8 cellular contexts compared by ENCODE assay signal in genomic region chr14:73786632-73786941, GRCh38.
DNase-seq lines count a peak whose midpoint lies in the region; ATAC-seq and TF ChIP-seq lines count a peak whose summit lies in the region.

No MANE protein-coding gene starts in this region.

- peak overlapping the region; percentile 80 for H3K4me3 ChIP-seq in left ventricle myocardium inferior
- peak overlapping the region; percentile 81 for H3K4me3 ChIP-seq in rectal smooth muscle tissue (ENCODE audit: low read length)

- peak overlapping the region; percentile 54 for H3K9ac ChIP-seq in rectal smooth muscle tissue (ENCODE audit: low read length)

- H3K27ac Mint-ChIP-seq in activated T-helper 1 cell treated with anti-CD3 and anti-CD28 coated beads, Interleukin-12 subunit alpha, Interleukin-12 subunit beta, Interleukin-2, Interleukin-4 antibody, amounts not matched to agents 30 ng/mL and 10 ng/mL and 1 ng/mL, durations not matched to agents 14 hours and 24 hours and 36 hours, result peak overlapping the region; percentile 96

- H3K27ac ChIP-seq in left ventricle myocardium inferior (replicated peaks) (peak overlapping the region; percentile 99), rectal smooth muscle tissue (ENCODE audit: low read depth, low read length) (peak overlapping the region; percentile 97)

- H3K36me3 Mint-ChIP-seq in activated T-helper 1 cell treated with anti-CD3 and anti-CD28 coated beads, Interleukin-12 subunit alpha, Interleukin-12 subunit beta, Interleukin-2, Interleukin-4 antibody, amounts not matched to agents 30 ng/mL and 10 ng/mL and 1 ng/mL, durations not matched to agents 14 hours and 24 hours and 36 hours (ENCODE audit: low read depth), result peaks cover 10% of the 10 kb centered on the region

- TF ChIP-seq CTCF in left ventricle myocardium inferior (IDR thresholded peaks at IDR 0.05; ENCODE audit: borderline replicate concordance), result no peak

- H3K27me3 ChIP-seq in left ventricle myocardium inferior (ENCODE audit: low read depth), result no peaks in the 10 kb centered on the region
- H3K27me3 ChIP-seq in rectal smooth muscle tissue (ENCODE audit: control insufficient read depth, insufficient read depth, low read length), result no peaks in the 10 kb centered on the region

- peak; percentile 26 for ATAC-seq in HG03108 (IDR thresholded peaks at IDR 0.05; ENCODE audit: unreplicated experiment)

- H3K9me3 Mint-ChIP-seq in activated T-helper 1 cell treated with anti-CD3 and anti-CD28 coated beads, Interleukin-12 subunit alpha, Interleukin-12 subunit beta, Interleukin-2, Interleukin-4 antibody, amounts not matched to agents 30 ng/mL and 10 ng/mL and 1 ng/mL, durations not matched to agents 14 hours and 24 hours and 36 hours, result no peaks in the 10 kb centered on the region

- peaks cover 87% of the 10 kb centered on the region for H3K4me1 ChIP-seq in left ventricle myocardium inferior
- H3K4me1 ChIP-seq in rectal smooth muscle tissue (ENCODE audit: control insufficient read depth, insufficient read depth, low read length), result peaks cover 55% of the 10 kb centered on the region

- peak overlapping the region; percentile 92 for H3K4me3 Mint-ChIP-seq in activated T-helper 1 cell treated with anti-CD3 and anti-CD28 coated beads, Interleukin-12 subunit alpha, Interleukin-12 subunit beta, Interleukin-2, Interleukin-4 antibody, amounts not matched to agents 30 ng/mL and 10 ng/mL and 1 ng/mL, durations not matched to agents 14 hours and 24 hours and 36 hours

- H3K4me1 Mint-ChIP-seq in activated T-helper 1 cell treated with anti-CD3 and anti-CD28 coated beads, Interleukin-12 subunit alpha, Interleukin-12 subunit beta, Interleukin-2, Interleukin-4 antibody, amounts not matched to agents 30 ng/mL and 10 ng/mL and 1 ng/mL, durations not matched to agents 14 hours and 24 hours and 36 hours (ENCODE audit: low read depth), result peaks cover 64% of the 10 kb centered on the region

- intact Hi-C loops in activated T-helper 1 cell treated with anti-CD3 and anti-CD28 coated beads, Interleukin-12 subunit alpha, Interleukin-12 subunit beta, Interleukin-2, Interleukin-4 antibody, amounts not matched to agents 30 ng/mL and 10 ng/mL and 1 ng/mL, durations not matched to agents 14 hours and 24 hours and 36 hours (cut with micrococcal nuclease), result loop anchor here (1.0 to 10.0 kb wide), 6 partner anchors 45 to 516 kb away; partner anchors contain the start of genes ABCD4, ALDH6A1, COQ6 and FAM161B
- intact Hi-C loops in left ventricle myocardium inferior (cut with micrococcal nuclease), result loop anchor here (5.0 kb wide), 1 partner anchor 34 kb away; no protein-coding TSS in a partner anchor

- DNase-seq in NCI-H1417 (lab: John Stamatoyannopoulos, UW) (peak in 2 of 3 experiments; percentile 54 to 55), NCI-H1417 treated with DMSO at 0.1 percent for 48 hours (lab: John Stamatoyannopoulos, UW) (no peak), left ventricle myocardium inferior (peak; percentile 59), NCI-H2107 treated with DMSO at 0.1 percent for 48 hours (lab: John Stamatoyannopoulos, UW; ENCODE audit: unreplicated experiment) (no peak), superior temporal gyrus (ENCODE audit: extremely low spot score) (no peak)
- no peak for DNase-seq in activated T-helper 1 cell treated with anti-CD3 and anti-CD28 coated beads, Interleukin-12 subunit alpha, Interleukin-12 subunit beta, Interleukin-2, Interleukin-4 antibody, amounts not matched to agents 30 ng/mL and 10 ng/mL and 1 ng/mL, durations not matched to agents 14 hours and 24 hours and 36 hours (ENCODE audit: low spot score)

- no peaks in the 10 kb centered on the region for H3K27me3 Mint-ChIP-seq in activated T-helper 1 cell treated with anti-CD3 and anti-CD28 coated beads, Interleukin-12 subunit alpha, Interleukin-12 subunit beta, Interleukin-2, Interleukin-4 antibody, amounts not matched to agents 30 ng/mL and 10 ng/mL and 1 ng/mL, durations not matched to agents 14 hours and 24 hours and 36 hours (ENCODE audit: insufficient read depth)

- H3K36me3 ChIP-seq in left ventricle myocardium inferior (no peaks in the 10 kb centered on the region), rectal smooth muscle tissue (ENCODE audit: control insufficient read depth, insufficient read depth, low read length) (no peaks in the 10 kb centered on the region)

- no peaks in the 10 kb centered on the region for H3K9me3 ChIP-seq in left ventricle myocardium inferior (replicated peaks)

Comparison
In these comparisons a context has a peak if more than half of its experiments do, and no peak if none do; other contexts are left out.
1. DNase-seq: peak in NCI-H1417 (2 of 3) and left ventricle myocardium inferior (single experiment); none in NCI-H1417 treated with DMSO at 0.1 percent for 48 hours (single experiment), activated T-helper 1 cell treated with anti-CD3 and anti-CD28 coated beads, Interleukin-12 subunit alpha, Interleukin-12 subunit beta, Interleukin-2, Interleukin-4 antibody, amounts not matched to agents 30 ng/mL and 10 ng/mL and 1 ng/mL, durations not matched to agents 14 hours and 24 hours and 36 hours (single experiment), NCI-H2107 treated with DMSO at 0.1 percent for 48 hours (single experiment) and superior temporal gyrus (single experiment).